Comparison of ENCODE assay signal across 8 cellular contexts in the genomic region with DNA sequence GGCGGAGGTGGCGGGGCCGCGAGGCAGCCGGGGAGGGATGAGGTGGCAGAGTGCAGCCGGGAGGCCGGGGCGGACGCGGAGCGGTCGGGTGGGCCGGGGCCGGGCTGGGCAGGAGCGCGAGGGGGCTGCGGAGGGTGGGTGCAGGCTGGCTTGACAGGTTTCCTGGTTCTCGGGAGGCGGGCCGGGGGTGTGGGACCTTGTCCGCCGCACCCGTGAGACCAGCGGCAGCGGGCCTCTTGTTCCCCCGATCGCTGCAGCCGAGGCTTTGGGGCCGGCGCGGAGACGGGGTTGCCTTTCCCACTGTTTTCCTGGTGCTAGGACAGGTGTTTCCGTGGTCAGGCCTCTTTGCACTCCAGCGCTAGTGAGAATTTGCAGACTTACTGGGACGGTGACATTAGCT. TPM values are rescaled to one million over a fixed set of nuclear protein-coding genes. Genes with fewer than 3 reads are reported as not detected.
DNase-seq lines count a peak whose midpoint lies in the region; ATAC-seq, FAIRE-seq and TF ChIP-seq lines count a peak whose summit lies in the region.
"Not testable (repeated sequence)": the region's sequence is repeated elsewhere in the genome, so short reads cannot be mapped to it uniquely, and the experiment has no call there.

No MANE protein-coding gene starts in this region.

- not testable (repeated sequence) for H3K27me3 Mint-ChIP-seq in activated T-cell treated with anti-CD3 and anti-CD28 coated beads, Interleukin-2, amount 50 U/mL, for 4 hours (ENCODE audit: low read depth)

- peak; percentile 17 for ATAC-seq in GM21360 (IDR thresholded peaks at IDR 0.05; ENCODE audit: unreplicated experiment)
- peak; percentile 14 for ATAC-seq in HG03460 (IDR thresholded peaks at IDR 0.05; ENCODE audit: unreplicated experiment)
- peak; percentile 21 to 25 for ATAC-seq in activated T-cell treated with anti-CD3 and anti-CD28 coated beads, Interleukin-2, amount 50 U/mL, for 4 hours
- ATAC-seq in lung (ENCODE audit: insufficient read depth, low FRiP score): not testable (repeated sequence)

- H3K9me3 Mint-ChIP-seq in activated T-cell treated with anti-CD3 and anti-CD28 coated beads, Interleukin-2, amount 50 U/mL, for 4 hours: not testable (repeated sequence)

- H3K4me1 Mint-ChIP-seq in activated T-cell treated with anti-CD3 and anti-CD28 coated beads, Interleukin-2, amount 50 U/mL, for 4 hours (ENCODE audit: low read depth): peaks cover 13% of the 10 kb centered on the region

- dilution Hi-C loops in endothelial cell of umbilical vein (cut with MboI; ENCODE audit: extremely low pct_ligation_motif_present, low sequenced_read_pairs): not testable (repeated sequence)

- TF ChIP-seq CTCF in OCI-LY7 (conservative IDR thresholded peaks at IDR 0.05; ENCODE audit: low read length); endothelial cell of umbilical vein (IDR thresholded peaks at IDR 0.05; ENCODE audit: extremely low read depth in 1 of 2, insufficient read depth in 1 of 2, low read depth in 1 of 2, low read length in 2 of 2); lung (IDR thresholded peaks at IDR 0.05; ENCODE audit: control extremely low read depth, extremely low read depth): not testable (repeated sequence)

- peaks cover 32% of the 10 kb centered on the region for H3K79me2 ChIP-seq in OCI-LY7 (ENCODE audit: insufficient read depth, low read depth, low read length)
- peaks cover 16% of the 10 kb centered on the region for H3K79me2 ChIP-seq in endothelial cell of umbilical vein (ENCODE audit: control insufficient read depth, insufficient read depth, low read length)

- H3K36me3 Mint-ChIP-seq in activated T-cell treated with anti-CD3 and anti-CD28 coated beads, Interleukin-2, amount 50 U/mL, for 4 hours (ENCODE audit: insufficient read depth): not testable (repeated sequence)

- not testable (repeated sequence) for H2AFZ ChIP-seq in OCI-LY7 (ENCODE audit: low read length)
- peak overlapping the region; percentile 12 for H2AFZ ChIP-seq in endothelial cell of umbilical vein (ENCODE audit: low read depth, low read length)

- peaks cover 26% of the 10 kb centered on the region for H3K4me1 ChIP-seq in OCI-LY7 (ENCODE audit: insufficient read depth, low read length, poor library complexity, severe bottlenecking)
- not testable (repeated sequence) for H3K4me1 ChIP-seq in endothelial cell of umbilical vein (ENCODE audit: control insufficient read depth, extremely low read depth, insufficient read depth, low read length); lung (ENCODE audit: control insufficient read depth in 2 of 2, insufficient read depth in 2 of 2, low read length in 2 of 2)

- not testable (repeated sequence) for TF ChIP-seq POLR2A in endothelial cell of umbilical vein (IDR thresholded peaks at IDR 0.05; ENCODE audit: low read depth, low read length)

- FAIRE-seq in endothelial cell of umbilical vein (lab: Jason Lieb, UNC): not testable (repeated sequence)

- peak overlapping the region; percentile 91 for H3K4me2 ChIP-seq in OCI-LY7 (ENCODE audit: low read length)
- peak overlapping the region; percentile 94 for H3K4me2 ChIP-seq in endothelial cell of umbilical vein (ENCODE audit: insufficient read depth, low read length)

- peak overlapping the region; percentile 84 for H3K4me3 Mint-ChIP-seq in activated T-cell treated with anti-CD3 and anti-CD28 coated beads, Interleukin-2, amount 50 U/mL, for 4 hours

- 0% methylated on average over 19 to 34 of the region's 35 CpGs for WGBS in lung, 2 donors

- H3K27ac ChIP-seq in OCI-LY7 (ENCODE audit: low read depth, low read length, poor library complexity, severe bottlenecking) (peak overlapping the region; percentile 38), endothelial cell of umbilical vein (ENCODE audit: insufficient read depth, low read depth, low read length) (peak overlapping the region; percentile 24), lung (ENCODE audit: low read depth in 1 of 2, low read length in 1 of 2) (peak overlapping the region; percentile 59 to 75)

- peaks cover 12% of the 10 kb centered on the region for H4K20me1 ChIP-seq in OCI-LY7 (ENCODE audit: insufficient read depth, low read length)
- H4K20me1 ChIP-seq in endothelial cell of umbilical vein (replicated peaks; ENCODE audit: control insufficient read depth, extremely low read depth, insufficient read depth, low read length): not testable (repeated sequence)

- H3K36me3 ChIP-seq in OCI-LY7 (ENCODE audit: insufficient read depth, low read length); endothelial cell of umbilical vein (ENCODE audit: control insufficient read depth in 2 of 2, extremely low read depth in 1 of 2, insufficient read depth in 2 of 2, low read length in 2 of 2); lung (ENCODE audit: control insufficient read depth in 2 of 2, insufficient read depth in 2 of 2, low read length in 2 of 2): not testable (repeated sequence)

- not testable (repeated sequence) for BruUV-seq in OCI-LY7 (replicated peaks; lab: Mats Ljungman, UMichigan); endothelial cell of umbilical vein (replicated peaks; lab: Mats Ljungman, UMichigan)

- intact Hi-C loops in OCI-LY7 (cut with micrococcal nuclease; ENCODE audit: unreplicated experiment): loop anchor here (2.0 to 10.0 kb wide), 3 partner anchors 40 to 474 kb away; a partner anchor contains a TSS
- intact Hi-C loops in endothelial cell of umbilical vein (cut with micrococcal nuclease): loop anchor here (1.0 to 2.0 kb wide), 2 partner anchors 32 to 136 kb away; a partner anchor contains a TSS

- H3K27me3 ChIP-seq in endothelial cell of umbilical vein (ENCODE audit: control insufficient read depth in 2 of 2, insufficient read depth in 2 of 2, low read length in 2 of 2); lung (ENCODE audit: control insufficient read depth, insufficient read depth): not testable (repeated sequence)

- H3K9ac ChIP-seq in endothelial cell of umbilical vein (replicated peaks; ENCODE audit: extremely low read depth, insufficient read depth, low read length): peak overlapping the region; percentile 31

- CTCF ChIA-PET in OCI-LY7 (lab: Charles Lee; ENCODE audit: unreplicated experiment); endothelial cell of umbilical vein (lab: Charles Lee): not testable (repeated sequence)

- H3K4me3 ChIP-seq in OCI-LY7 (ENCODE audit: low read depth, low read length, poor library complexity, severe bottlenecking): peak overlapping the region; percentile 86
- peak overlapping the region; percentile 61 to 78 (median 67) for H3K4me3 ChIP-seq in endothelial cell of umbilical vein (replicated peaks in 1 of 3; ENCODE audit: insufficient read depth in 1 of 3, low read depth in 1 of 3, low read length in 3 of 3)
- peak overlapping the region; percentile 63 for H3K4me3 ChIP-seq in lung

- POLR2A ChIA-PET in OCI-LY7 (lab: Charles Lee): interaction anchor here (0.6 to 4.5 kb wide), 2 partner anchors 10 to 32 kb away, joined by 3 to 22 read pairs; a partner anchor contains a TSS
- POLR2A ChIA-PET in endothelial cell of umbilical vein (lab: Charles Lee): interaction anchor here (1.7 kb wide), 1 partner anchor 33 kb away, joined by 5 read pairs; a partner anchor contains a TSS

- H3K9me2 ChIP-seq in OCI-LY7 (ENCODE audit: insufficient read depth, low read length): not testable (repeated sequence)

- not testable (repeated sequence) for H3K9me1 ChIP-seq in endothelial cell of umbilical vein (replicated peaks; ENCODE audit: control insufficient read depth, extremely low read depth, insufficient read depth, low read length)

- not testable (repeated sequence) for H3K9me3 ChIP-seq in OCI-LY7 (ENCODE audit: low read length); endothelial cell of umbilical vein (replicated peaks; ENCODE audit: control insufficient read depth, insufficient read depth, low read length); lung (ENCODE audit: control insufficient read depth in 2 of 2, insufficient read depth in 1 of 2, low read length in 1 of 2)

- DNase-seq in CD1c-positive myeloid dendritic cell (ENCODE audit: extremely low spot score): peak; percentile 19
- DNase-seq in OCI-LY7 (ENCODE audit: low spot score): peak; percentile 50
- peak; percentile 10 for DNase-seq in activated T-cell treated with anti-CD3 and anti-CD28 coated beads, Interleukin-2, amount 50 U/mL, for 4 hours
- peak; percentile 71 for DNase-seq in endothelial cell of umbilical vein (ENCODE audit: low read depth, low spot score)
- DNase-seq in lung (ENCODE audit: low spot score): peak; percentile 52
- peak; percentile 17 for DNase-seq in stimulated activated CD4-positive, alpha-beta T cell treated with anti-CD3 and anti-CD28 coated beads, Interleukin-1b, Interleukin-23, amount 100 ng/mL, for 48 hours

RNA-seq across cellular contexts. Expression of a gene that starts 32.3 kb away (rescaled TPM):
- total RNA-seq in OCI-LY7 (2014; rRNA removed; shearing (Covaris generic)): 24.6 and 34.4 TPM in 2 replicates
- 54.3 and 55.5 TPM in 2 replicates for total RNA-seq in OCI-LY7 (2022)
- total RNA-seq in activated T-cell treated with anti-CD3 and anti-CD28 coated beads, Interleukin-2, amount 50 U/mL, for 4 hours: 1 to 10 TPM; 4.6 to 5.5 (median 4.8) TPM
- 28.4 and 44.6 TPM in 2 replicates for total RNA-seq in endothelial cell of umbilical vein
- 25.0 and 29.6 TPM in 2 replicates for polyA plus RNA-seq in endothelial cell of umbilical vein
- 7.5 and 10.2 TPM in 2 replicates for polyA plus RNA-seq in endothelial cell of umbilical vein (2011; cell fraction: cytosol; rRNA removed)
- polyA plus RNA-seq in endothelial cell of umbilical vein (2011; cell fraction: nucleus; rRNA removed): 238 and 298 TPM in 2 replicates
- polyA plus RNA-seq in endothelial cell of umbilical vein (2012): 48.8 and 56.5 TPM in 2 replicates
- polyA minus RNA-seq in endothelial cell of umbilical vein: 84.5 and 88.1 TPM in 2 replicates
- 0.61 TPM for polyA minus RNA-seq in endothelial cell of umbilical vein (2011; cell fraction: cytosol; rRNA and poly(A)+ RNA removed)
- polyA minus RNA-seq in endothelial cell of umbilical vein (2011; cell fraction: nucleus; rRNA and poly(A)+ RNA removed): 165 and 265 TPM in 2 replicates
- total RNA-seq in lung: 100 to 1,000 TPM in 1 of 2 donors, 10 to 100 TPM in 1; 20.8 to 168 TPM
- polyA plus RNA-seq in lung: 1 to 10 TPM; 6.0 to 9.4 TPM

RNA-seq across cellular contexts. Expression of a gene that starts 47.9 kb away (rescaled TPM):
- total RNA-seq in OCI-LY7 (2014; rRNA removed; shearing (Covaris generic)): 15.4 and 19.5 TPM in 2 replicates
- 29.2 and 32.8 TPM in 2 replicates for total RNA-seq in OCI-LY7 (2022)
- total RNA-seq in activated T-cell treated with anti-CD3 and anti-CD28 coated beads, Interleukin-2, amount 50 U/mL, for 4 hours: 1 to 10 TPM in 2 of 3 donors, under 1 TPM in 1; 0.82 to 1.8 (median 1.7) TPM
- 12.6 and 24.7 TPM in 2 replicates for total RNA-seq in endothelial cell of umbilical vein
- polyA plus RNA-seq in endothelial cell of umbilical vein: 4.5 and 5.9 TPM in 2 replicates
- 1.4 and 2.7 TPM in 2 replicates for polyA plus RNA-seq in endothelial cell of umbilical vein (2011; cell fraction: cytosol; rRNA removed)
- polyA plus RNA-seq in endothelial cell of umbilical vein (2011; cell fraction: nucleus; rRNA removed): 110 and 148 TPM in 2 replicates
- polyA plus RNA-seq in endothelial cell of umbilical vein (2012): 24.8 and 28.9 TPM in 2 replicates
- 10.0 and 10.3 TPM in 2 replicates for polyA minus RNA-seq in endothelial cell of umbilical vein
- polyA minus RNA-seq in endothelial cell of umbilical vein (2011; cell fraction: cytosol; rRNA and poly(A)+ RNA removed): not detected
- polyA minus RNA-seq in endothelial cell of umbilical vein (2011; cell fraction: nucleus; rRNA and poly(A)+ RNA removed): 34.3 and 64.4 TPM in 2 replicates
- 100 to 1,000 TPM in 1 of 2 donors, 10 to 100 TPM in 1; 11.7 to 100 TPM for total RNA-seq in lung
- 10 to 100 TPM in 1 of 2 donors, 1 to 10 TPM in 1; 4.9 to 12.2 TPM for polyA plus RNA-seq in lung

Comparison
In these comparisons a context has a peak if more than half of its experiments do, and no peak if none do; other contexts are left out.
1. DNase-seq: peak in every context shown above with its lines; median percentile 71 in endothelial cell of umbilical vein; 52 in lung; 50 in OCI-LY7; 19 in CD1c-positive myeloid dendritic cell; 17 in stimulated activated CD4-positive, alpha-beta T cell treated with anti-CD3 and anti-CD28 coated beads, Interleukin-1b, Interleukin-23, amount 100 ng/mL, for 48 hours; 10 in activated T-cell treated with anti-CD3 and anti-CD28 coated beads, Interleukin-2, amount 50 U/mL, for 4 hours.